1 cellular context compared by ENCODE assay signal in genomic region chr9:110256392-110257096, GRCh38.
A peak's percentile ranks its signal among the peaks of the same experiment; 100 is the strongest.
TF ChIP-seq lines count a peak whose summit lies in the region.

Gene TXN, minus strand, starts transcription at chr9:110256507. Its CDS starts 72 bp downstream, at chr9:110256435.

TF ChIP-seq in K562, 482 proteins besides CTCF, POLR2A, EP300 and RAD21 (continued from another document and continues in another):
- TF ChIP-seq E2F8 (IDR thresholded peaks at IDR 0.05; ENCODE audit: low read depth, partially characterized antibody) (no peak), ZNF384 (IDR thresholded peaks at IDR 0.05; ENCODE audit: low read depth, low read length) (no peak), MAFF (IDR thresholded peaks at IDR 0.05; ENCODE audit: low read length) (peak; percentile 89), SIN3B (IDR thresholded peaks at IDR 0.05; ENCODE audit: low read depth) (0 out of 2 replicates have a peak, but pooled peaks have one; percentile 14), TCF3 (CRISPR knock-in tag; IDR thresholded peaks at IDR 0.05) (no peak), BDP1 (IDR thresholded peaks at IDR 0.05; ENCODE audit: insufficient read depth, insufficient read length) (no peak), ZNF449 (CRISPR knock-in tag; IDR thresholded peaks at IDR 0.05) (no peak), ETS2 (tag; IDR thresholded peaks at IDR 0.05; ENCODE audit: borderline replicate concordance, poor library complexity, severe bottlenecking) (no peak), ATF6 (CRISPR knock-in tag; IDR thresholded peaks at IDR 0.05) (no peak), SMAD2 (IDR thresholded peaks at IDR 0.05; ENCODE audit: low read depth, low read length) (no peak), JUNB (CRISPR knock-in tag; conservative IDR thresholded peaks at IDR 0.05) (no peak), CCNT2 (IDR thresholded peaks at IDR 0.05; ENCODE audit: borderline replicate concordance, extremely low read depth, insufficient read length, low read depth, low read length) (peak; percentile 88), NONO (IDR thresholded peaks at IDR 0.05; ENCODE audit: low read depth in 2 of 2, low read length in 1 of 2) (peak in 1 of 2 experiments; percentile 54; a peak in 1 of 4 replicates), ZNF347 (CRISPR knock-in tag; IDR thresholded peaks at IDR 0.05; ENCODE audit: low read depth) (no peak), STAT5B (CRISPR knock-in tag; IDR thresholded peaks at IDR 0.05) (no peak), CREBBP (IDR thresholded peaks at IDR 0.05; ENCODE audit: low read depth, low read length) (no peak), POLR3G (IDR thresholded peaks at IDR 0.05; ENCODE audit: extremely low read depth, insufficient read length, insufficient replicate concordance) (no peak), NR4A1 (CRISPR knock-in tag; IDR thresholded peaks at IDR 0.05) (no peak), NR4A1 (tag; IDR thresholded peaks at IDR 0.05) (no peak), HNRNPH1 (optimal IDR thresholded peaks at IDR 0.05; ENCODE audit: low read depth, low read length) (no peak), U2AF1 (optimal IDR thresholded peaks at IDR 0.05; ENCODE audit: low read depth, low read length) (no peak), TRIM25 (IDR thresholded peaks at IDR 0.05; ENCODE audit: borderline replicate concordance) (no peak), PCBP1 (IDR thresholded peaks at IDR 0.05; ENCODE audit: low read depth, low read length, poor library complexity, severe bottlenecking) (no peak), ZNF354B (CRISPR knock-in tag; IDR thresholded peaks at IDR 0.05) (no peak), ZNF12 (CRISPR knock-in tag; IDR thresholded peaks at IDR 0.05) (no peak), YY1 (IDR thresholded peaks at IDR 0.05; ENCODE audit: borderline replicate concordance in 1 of 3, control insufficient read depth in 1 of 3, extremely low read depth in 1 of 3, insufficient read depth in 3 of 3, insufficient read length in 1 of 3, insufficient replicate concordance in 2 of 3, low read depth in 1 of 3, low read length in 2 of 3) (peak in 2 of 3 experiments; percentile 41 to 47), MEF2D (tag; conservative IDR thresholded peaks at IDR 0.05; ENCODE audit: low read depth) (no peak; the same call in 1 of the 2 replicates), POU5F1 (IDR thresholded peaks at IDR 0.05; ENCODE audit: borderline replicate concordance, low read depth, low read length, partially characterized antibody) (no peak), CSDE1 (IDR thresholded peaks at IDR 0.05) (no peak; a peak in 1 of 4 replicates), ZNF239 (CRISPR knock-in tag; IDR thresholded peaks at IDR 0.05) (no peak), ZNF24 (IDR thresholded peaks at IDR 0.05) (no peak), BCLAF1 (IDR thresholded peaks at IDR 0.05; ENCODE audit: borderline replicate concordance in 1 of 2, control insufficient read depth in 1 of 2, low read depth in 2 of 2, low read length in 1 of 2) (no peak), ZNF778 (CRISPR knock-in tag; IDR thresholded peaks at IDR 0.05) (no peak), ZBTB43 (CRISPR knock-in tag; IDR thresholded peaks at IDR 0.05) (no peak), MYBL2 (IDR thresholded peaks at IDR 0.05; ENCODE audit: low read depth) (no peak), MYBL2 (CRISPR knock-in tag; IDR thresholded peaks at IDR 0.05; ENCODE audit: borderline replicate concordance) (no peak), ZNF165 (CRISPR knock-in tag; IDR thresholded peaks at IDR 0.05; ENCODE audit: borderline replicate concordance) (no peak), SP2 (IDR thresholded peaks at IDR 0.05; ENCODE audit: extremely low read depth, low read depth, low read length, poor library complexity, severe bottlenecking) (no peak), ZNF124 (CRISPR knock-in tag; IDR thresholded peaks at IDR 0.05) (no peak)
- TF ChIP-seq, protein P1, sequence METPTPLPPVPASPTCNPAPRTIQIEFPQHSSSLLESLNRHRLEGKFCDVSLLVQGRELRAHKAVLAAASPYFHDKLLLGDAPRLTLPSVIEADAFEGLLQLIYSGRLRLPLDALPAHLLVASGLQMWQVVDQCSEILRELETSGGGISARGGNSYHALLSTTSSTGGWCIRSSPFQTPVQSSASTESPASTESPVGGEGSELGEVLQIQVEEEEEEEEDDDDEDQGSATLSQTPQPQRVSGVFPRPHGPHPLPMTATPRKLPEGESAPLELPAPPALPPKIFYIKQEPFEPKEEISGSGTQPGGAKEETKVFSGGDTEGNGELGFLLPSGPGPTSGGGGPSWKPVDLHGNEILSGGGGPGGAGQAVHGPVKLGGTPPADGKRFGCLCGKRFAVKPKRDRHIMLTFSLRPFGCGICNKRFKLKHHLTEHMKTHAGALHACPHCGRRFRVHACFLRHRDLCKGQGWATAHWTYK (CRISPR knock-in tag; IDR thresholded peaks at IDR 0.05) = no peak
- TF ChIP-seq, protein P2, sequence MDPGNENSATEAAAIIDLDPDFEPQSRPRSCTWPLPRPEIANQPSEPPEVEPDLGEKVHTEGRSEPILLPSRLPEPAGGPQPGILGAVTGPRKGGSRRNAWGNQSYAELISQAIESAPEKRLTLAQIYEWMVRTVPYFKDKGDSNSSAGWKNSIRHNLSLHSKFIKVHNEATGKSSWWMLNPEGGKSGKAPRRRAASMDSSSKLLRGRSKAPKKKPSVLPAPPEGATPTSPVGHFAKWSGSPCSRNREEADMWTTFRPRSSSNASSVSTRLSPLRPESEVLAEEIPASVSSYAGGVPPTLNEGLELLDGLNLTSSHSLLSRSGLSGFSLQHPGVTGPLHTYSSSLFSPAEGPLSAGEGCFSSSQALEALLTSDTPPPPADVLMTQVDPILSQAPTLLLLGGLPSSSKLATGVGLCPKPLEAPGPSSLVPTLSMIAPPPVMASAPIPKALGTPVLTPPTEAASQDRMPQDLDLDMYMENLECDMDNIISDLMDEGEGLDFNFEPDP (CRISPR knock-in tag; IDR thresholded peaks at IDR 0.05) = no peak
- TF ChIP-seq, protein P3, sequence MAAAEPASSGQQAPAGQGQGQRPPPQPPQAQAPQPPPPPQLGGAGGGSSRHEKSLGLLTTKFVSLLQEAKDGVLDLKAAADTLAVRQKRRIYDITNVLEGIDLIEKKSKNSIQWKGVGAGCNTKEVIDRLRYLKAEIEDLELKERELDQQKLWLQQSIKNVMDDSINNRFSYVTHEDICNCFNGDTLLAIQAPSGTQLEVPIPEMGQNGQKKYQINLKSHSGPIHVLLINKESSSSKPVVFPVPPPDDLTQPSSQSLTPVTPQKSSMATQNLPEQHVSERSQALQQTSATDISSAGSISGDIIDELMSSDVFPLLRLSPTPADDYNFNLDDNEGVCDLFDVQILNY (CRISPR knock-in tag; IDR thresholded peaks at IDR 0.05) = no peak
- TF ChIP-seq, protein P4, sequence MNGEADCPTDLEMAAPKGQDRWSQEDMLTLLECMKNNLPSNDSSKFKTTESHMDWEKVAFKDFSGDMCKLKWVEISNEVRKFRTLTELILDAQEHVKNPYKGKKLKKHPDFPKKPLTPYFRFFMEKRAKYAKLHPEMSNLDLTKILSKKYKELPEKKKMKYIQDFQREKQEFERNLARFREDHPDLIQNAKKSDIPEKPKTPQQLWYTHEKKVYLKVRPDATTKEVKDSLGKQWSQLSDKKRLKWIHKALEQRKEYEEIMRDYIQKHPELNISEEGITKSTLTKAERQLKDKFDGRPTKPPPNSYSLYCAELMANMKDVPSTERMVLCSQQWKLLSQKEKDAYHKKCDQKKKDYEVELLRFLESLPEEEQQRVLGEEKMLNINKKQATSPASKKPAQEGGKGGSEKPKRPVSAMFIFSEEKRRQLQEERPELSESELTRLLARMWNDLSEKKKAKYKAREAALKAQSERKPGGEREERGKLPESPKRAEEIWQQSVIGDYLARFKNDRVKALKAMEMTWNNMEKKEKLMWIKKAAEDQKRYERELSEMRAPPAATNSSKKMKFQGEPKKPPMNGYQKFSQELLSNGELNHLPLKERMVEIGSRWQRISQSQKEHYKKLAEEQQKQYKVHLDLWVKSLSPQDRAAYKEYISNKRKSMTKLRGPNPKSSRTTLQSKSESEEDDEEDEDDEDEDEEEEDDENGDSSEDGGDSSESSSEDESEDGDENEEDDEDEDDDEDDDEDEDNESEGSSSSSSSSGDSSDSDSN (IDR thresholded peaks at IDR 0.05; ENCODE audit: borderline replicate concordance in 1 of 2, low read depth in 2 of 2, low read length in 2 of 2) = no peak; a peak in 1 of 4 replicates
- TF ChIP-seq, protein P5, sequence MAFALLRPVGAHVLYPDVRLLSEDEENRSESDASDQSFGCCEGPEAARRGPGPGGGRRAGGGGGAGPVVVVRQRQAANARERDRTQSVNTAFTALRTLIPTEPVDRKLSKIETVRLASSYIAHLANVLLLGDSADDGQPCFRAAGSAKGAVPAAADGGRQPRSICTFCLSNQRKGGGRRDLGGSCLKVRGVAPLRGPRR (CRISPR knock-in tag; IDR thresholded peaks at IDR 0.05) = no peak
